In genomic region chr2:9102861-9103662, GRCh38 we compare ENCODE assay signal across 10 cellular contexts.
A peak's percentile ranks its signal among the peaks of the same experiment; 100 is the strongest.
DNase-seq lines count a peak whose midpoint lies in the region; ATAC-seq and TF ChIP-seq lines count a peak whose summit lies in the region.
"Had no signal": no experiment of that assay in that cellular context is flagged by ENCODE, and none has a peak within 500 bp of the region (broad histone marks: within the 10 kb centered on the region; RNA-seq: fewer than 3 reads in every experiment).

No MANE protein-coding gene starts in this region.

- H3K9me3 Mint-ChIP-seq in activated CD4-positive, alpha-beta memory T cell treated with anti-CD3 and anti-CD28 coated beads, Interleukin-2, amount 10 ng/mL, durations not matched to agents 7 days and 5 days: no peaks in the 10 kb centered on the region

- no peaks in the 10 kb centered on the region for H3K27me3 ChIP-seq in AG04450 (ENCODE audit: control insufficient read depth, insufficient read depth, low read length)
- no peaks in the 10 kb centered on the region for H3K27me3 ChIP-seq in MG63

- H3K27ac ChIP-seq in AG04450 (ENCODE audit: low read depth, low read length) (no peak overlapping the region), coronary artery (no peak overlapping the region)

- POLR2A ChIA-PET in AG04450 (lab: Yijun Ruan, JAX): no interaction called here
- POLR2A ChIA-PET in activated CD4-positive, alpha-beta memory T cell treated with anti-CD3 and anti-CD28 coated beads, Interleukin-2, amount 10 ng/mL, durations not matched to agents 7 days and 5 days (lab: Charles Lee): no interaction called here

- no peak for TF ChIP-seq EP300 in Ishikawa (IDR thresholded peaks at IDR 0.05; ENCODE audit: borderline replicate concordance)

- TF ChIP-seq RAD21 in Ishikawa (IDR thresholded peaks at IDR 0.05; ENCODE audit: low read depth): no peak

- no peak overlapping the region for H3K4me3 Mint-ChIP-seq in activated CD4-positive, alpha-beta memory T cell treated with anti-CD3 and anti-CD28 coated beads, Interleukin-2, amount 10 ng/mL, durations not matched to agents 7 days and 5 days
- H3K4me3 Mint-ChIP-seq: activated naive CD8-positive, alpha-beta T cell had no signal

- H3K36me3 ChIP-seq in mucosa of descending colon (ENCODE audit: low read depth): no peaks in the 10 kb centered on the region
- H3K36me3 ChIP-seq in MG63: no peaks in the 10 kb centered on the region

- no peak for DNase-seq in AG04450 (ENCODE audit: low read depth, low spot score)
- peak; percentile 55 for DNase-seq in coronary artery (ENCODE audit: low spot score)
- DNase-seq in mucosa of descending colon: peak in 2 of 3 donors; percentile 41 to 76
- no peak for DNase-seq in head of caudate nucleus
- no peak for DNase-seq in stimulated activated CD4-positive, alpha-beta T cell treated with anti-CD3 and anti-CD28 coated beads, Interleukin-15, amount 100 ng/mL, for 24 hours
- DNase-seq in activated CD4-positive, alpha-beta memory T cell treated with anti-CD3 and anti-CD28 coated beads, Interleukin-2, amount 10 ng/mL, durations not matched to agents 7 days and 5 days: no peak
- DNase-seq in MG63: no peak
- DNase-seq: NCI-H345 had no signal

- H3K9me3 ChIP-seq in AG04450 (ENCODE audit: control insufficient read depth, insufficient read depth, low read length): no peaks in the 10 kb centered on the region; the same call in 1 of the 2 replicates
- no peaks in the 10 kb centered on the region for H3K9me3 ChIP-seq in mucosa of descending colon
- H3K9me3 ChIP-seq in MG63: no peaks in the 10 kb centered on the region

- H3K27me3 Mint-ChIP-seq in activated CD4-positive, alpha-beta memory T cell treated with anti-CD3 and anti-CD28 coated beads, Interleukin-2, amount 10 ng/mL, durations not matched to agents 7 days and 5 days: peaks cover 4% of the 10 kb centered on the region

- no peaks in the 10 kb centered on the region for H3K4me1 Mint-ChIP-seq in activated CD4-positive, alpha-beta memory T cell treated with anti-CD3 and anti-CD28 coated beads, Interleukin-2, amount 10 ng/mL, durations not matched to agents 7 days and 5 days

- CTCF ChIA-PET in AG04450 (lab: Charles Lee): no interaction called here
- CTCF ChIA-PET in activated CD4-positive, alpha-beta memory T cell treated with anti-CD3 and anti-CD28 coated beads, Interleukin-2, amount 10 ng/mL, durations not matched to agents 7 days and 5 days (lab: Charles Lee): no interaction called here

- H3K27ac Mint-ChIP-seq in activated CD4-positive, alpha-beta memory T cell treated with anti-CD3 and anti-CD28 coated beads, Interleukin-2, amount 10 ng/mL, durations not matched to agents 7 days and 5 days: no peak overlapping the region
- H3K27ac Mint-ChIP-seq: activated naive CD8-positive, alpha-beta T cell had no signal

- peaks cover 7% of the 10 kb centered on the region for H3K4me1 ChIP-seq in mucosa of descending colon (ENCODE audit: low read depth)

- ATAC-seq in mucosa of descending colon: peak; percentile 69

- intact Hi-C loops in mucosa of descending colon (cut with DNase I, micrococcal nuclease): no loop called here
- intact Hi-C loops in head of caudate nucleus (cut with DNase I): no loop called here

- no peak overlapping the region for H3K4me3 ChIP-seq in AG04450 (ENCODE audit: low read depth, low read length)
- no peak overlapping the region for H3K4me3 ChIP-seq in coronary artery
- H3K4me3 ChIP-seq in mucosa of descending colon: no peak overlapping the region
- no peak overlapping the region for H3K4me3 ChIP-seq in MG63

- no peaks in the 10 kb centered on the region for H3K36me3 Mint-ChIP-seq in activated CD4-positive, alpha-beta memory T cell treated with anti-CD3 and anti-CD28 coated beads, Interleukin-2, amount 10 ng/mL, durations not matched to agents 7 days and 5 days (ENCODE audit: low read depth)
- H3K36me3 Mint-ChIP-seq: activated naive CD8-positive, alpha-beta T cell had no signal

- 0 out of 2 replicates have a peak, but pooled peaks have one; percentile 5 for TF ChIP-seq CTCF in AG04450 (IDR thresholded peaks at IDR 0.05; ENCODE audit: low read depth, low read length)
- TF ChIP-seq CTCF in coronary artery (IDR thresholded peaks at IDR 0.05): no peak
- TF ChIP-seq CTCF in mucosa of descending colon (IDR thresholded peaks at IDR 0.05): no peak

TF ChIP-seq in Ishikawa, 13 proteins besides CTCF, POLR2A, EP300 and RAD21:
- TF ChIP-seq CREB1 (IDR thresholded peaks at IDR 0.05; ENCODE audit: low read depth) (no peak), NFIC (IDR thresholded peaks at IDR 0.05) (peak; percentile 8; the same call in 1 of the 2 replicates), MAX (IDR thresholded peaks at IDR 0.05) (peak; percentile 46)
TF ChIP-seq in Ishikawa: peak in this region for 2.

Comparison
In these comparisons a context has a peak if more than half of its experiments do, and no peak if none do; other contexts are left out.
1. DNase-seq: peak in coronary artery (single experiment) and mucosa of descending colon (2 of 3); none in AG04450 (single experiment), head of caudate nucleus (0 of 42), stimulated activated CD4-positive, alpha-beta T cell treated with anti-CD3 and anti-CD28 coated beads, Interleukin-15, amount 100 ng/mL, for 24 hours (single experiment), activated CD4-positive, alpha-beta memory T cell treated with anti-CD3 and anti-CD28 coated beads, Interleukin-2, amount 10 ng/mL, durations not matched to agents 7 days and 5 days (single experiment) and MG63 (single experiment).